ENCODE assay signal across 17 cellular contexts in genomic region chr13:98941118-98941517, GRCh38. TPM values are rescaled to one million over a fixed set of nuclear protein-coding genes. Genes with fewer than 3 reads are reported as not detected.
DNase-seq lines count a peak whose midpoint lies in the region; ATAC-seq and TF ChIP-seq lines count a peak whose summit lies in the region.
"Had no signal": no experiment of that assay in that cellular context is flagged by ENCODE, and none has a peak within 500 bp of the region (broad histone marks: within the 10 kb centered on the region; RNA-seq: fewer than 3 reads in every experiment).

No MANE protein-coding gene starts in this region.

- no peak overlapping the region for H3K4me3 ChIP-seq in heart right ventricle
- H3K4me3 ChIP-seq in muscle layer of duodenum (ENCODE audit: low read depth in 1 of 2, low read length in 2 of 2) = no peak overlapping the region
- no peak overlapping the region for H3K4me3 ChIP-seq in vagina
- H3K4me3 ChIP-seq: SJCRH30 had no signal

- ATAC-seq in heart right ventricle (no peak), Right ventricle myocardium superior (ENCODE audit: poor library complexity) (no peak), esophagus mucosa (no peak), GM21723 (IDR thresholded peaks at IDR 0.05; ENCODE audit: unreplicated experiment) (no peak)
- ATAC-seq: HCT116 had no signal

- H3K36me3 ChIP-seq in heart right ventricle (no peaks in the 10 kb centered on the region), muscle layer of duodenum (ENCODE audit: control insufficient read depth in 1 of 2, insufficient read depth in 2 of 2, low read length in 2 of 2) (no peaks in the 10 kb centered on the region), vagina (no peaks in the 10 kb centered on the region)
- H3K36me3 ChIP-seq: SJCRH30 had no signal

- no peak for TF ChIP-seq POLR2A in vagina (IDR thresholded peaks at IDR 0.05)

- H3K4me1 ChIP-seq in heart right ventricle (peaks cover 10 to 77% (median 46%) of the 10 kb centered on the region in 9 donors), muscle layer of duodenum (ENCODE audit: control insufficient read depth in 1 of 2, insufficient read depth in 2 of 2, low read length in 2 of 2) (peaks cover 0 to 51% of the 10 kb centered on the region in 2 donors), vagina (peaks cover 30% of the 10 kb centered on the region)

- 80 to 85% methylated on average over 5 of the region's 5 CpGs for WGBS in heart right ventricle, 2 donors

- H3K27ac ChIP-seq in heart right ventricle = peak overlapping the region in 7 of 10 donors; percentile 8 to 78 (median 58)
- peak overlapping the region; percentile 37 for H3K27ac ChIP-seq in muscle layer of duodenum (ENCODE audit: low read length)
- H3K27ac ChIP-seq in vagina = peak overlapping the region; percentile 70
- H3K27ac ChIP-seq: SJCRH30 had no signal

- intact Hi-C loops in heart right ventricle (cut with DNase I) (no loop called here), Right ventricle myocardium superior (cut with DNase I) (no loop called here), vagina (cut with DNase I) (no loop called here)

- TF ChIP-seq CTCF in heart right ventricle (IDR thresholded peaks at IDR 0.05) (no peak), vagina (IDR thresholded peaks at IDR 0.05) (no peak)

- no peaks in the 10 kb centered on the region for H3K9me3 ChIP-seq in heart right ventricle
- H3K9me3 ChIP-seq in muscle layer of duodenum (ENCODE audit: control insufficient read depth in 1 of 2, low read length in 2 of 2) = no peaks in the 10 kb centered on the region
- H3K9me3 ChIP-seq in vagina = no peaks in the 10 kb centered on the region
- H3K9me3 ChIP-seq: SJCRH30 had no signal

- H3K27me3 ChIP-seq in heart right ventricle (no peaks in the 10 kb centered on the region), muscle layer of duodenum (ENCODE audit: low read depth, low read length) (no peaks in the 10 kb centered on the region), vagina (no peaks in the 10 kb centered on the region)
- H3K27me3 ChIP-seq: SJCRH30 had no signal

- DNase-seq in heart right ventricle (no peak), Right ventricle myocardium superior (no peak), NOMO-1 treated with dmso at 0.1 percent for 144 hours (lab: John Stamatoyannopoulos, UW; ENCODE audit: unreplicated experiment) (peak; percentile 49), vagina (ENCODE audit: extremely low spot score in 2 of 2) (no peak), GM19240 (ENCODE audit: insufficient read length, low spot score) (no peak)
- DNase-seq: C1 segment of cervical spinal cord, Calu3, NCI-H1105, NCI-H1930, NCI-H2171, NCI-H446 treated with DMSO at 0.1 percent for 48 hours, NCI-H774, SJCRH30 had no signal

RNA-seq across cellular contexts. Expression of gene DOCK9, which starts 36.7 kb away (rescaled TPM):
- 10 to 100 TPM; 31.6 to 73.7 (median 43.4) TPM for total RNA-seq in heart right ventricle
- 10 to 100 TPM; 32.0 to 45.3 TPM for polyA plus RNA-seq in heart right ventricle
- total RNA-seq in Right ventricle myocardium superior = 28.3 TPM
- total RNA-seq in vagina = 88.4 TPM
- total RNA-seq in esophagus mucosa = 97.3 TPM
